1 cellular context compared by ENCODE assay signal in the genomic region with DNA sequence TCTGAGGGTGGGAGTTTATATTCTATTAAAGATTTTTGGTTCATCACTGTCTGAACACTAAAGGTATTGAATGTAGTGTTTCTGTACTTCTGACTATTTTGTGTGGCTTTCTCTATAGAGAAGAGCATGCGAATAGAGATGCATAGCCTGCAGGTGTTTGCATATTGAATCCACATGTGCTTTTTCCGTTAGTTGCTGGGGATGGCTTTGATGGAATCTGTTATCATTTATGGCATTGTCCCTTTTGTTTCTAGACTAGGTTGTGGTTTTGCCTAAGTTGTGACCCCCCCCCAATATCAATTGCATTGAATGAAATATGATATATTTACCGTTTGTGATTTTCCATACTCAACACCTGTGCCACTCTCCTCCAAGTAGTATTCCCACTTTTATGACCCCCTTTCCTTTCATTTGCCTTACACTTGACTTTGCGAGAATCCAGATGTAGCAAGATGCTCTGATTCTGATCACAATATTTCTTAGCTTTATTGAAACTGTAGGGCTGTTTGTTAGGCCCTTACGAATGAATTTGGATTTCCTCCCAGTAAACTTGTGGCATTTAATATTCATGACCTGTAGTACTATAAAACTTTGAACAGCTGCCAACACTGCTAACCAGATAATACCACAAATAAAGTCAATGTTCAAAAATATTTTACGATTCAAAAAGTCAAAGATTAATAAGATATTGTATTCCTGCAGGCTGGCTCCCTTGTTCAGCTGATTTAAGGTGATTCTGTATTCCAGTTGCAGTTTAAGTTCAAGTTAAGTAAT.
TF ChIP-seq lines count a peak whose summit lies in the region.

No MANE protein-coding gene starts in this region.

TF ChIP-seq in HEK293, 187 proteins besides CTCF, POLR2A, EP300 and RAD21 (continued from another document):
- TF ChIP-seq FEZF1 (tag by site-specific recombination; IDR thresholded peaks at IDR 0.05) (peak; percentile 68; the same call in 1 of the 2 replicates), SP3 (tag by site-specific recombination; IDR thresholded peaks at IDR 0.05) (no peak), SCRT1 (tag by site-specific recombination; IDR thresholded peaks at IDR 0.05; ENCODE audit: borderline replicate concordance) (peak; percentile 29; the same call in 1 of the 2 replicates), ZNF670 (tag by site-specific recombination; IDR thresholded peaks at IDR 0.05; ENCODE audit: low read depth) (no peak), SCRT2 (tag by site-specific recombination; IDR thresholded peaks at IDR 0.05) (peak; percentile 38; the same call in 1 of the 2 replicates), ZNF175 (tag by site-specific recombination; IDR thresholded peaks at IDR 0.05) (no peak), SALL2 (tag by site-specific recombination; IDR thresholded peaks at IDR 0.05; ENCODE audit: borderline replicate concordance) (no peak)
